Comparison of ENCODE assay signal across 8 cellular contexts in genomic region chr3:131361066-131361463, GRCh38. TPM values are rescaled to one million over a fixed set of nuclear protein-coding genes. Genes with fewer than 3 reads are reported as not detected.
DNase-seq lines count a peak whose midpoint lies in the region; ATAC-seq and TF ChIP-seq lines count a peak whose summit lies in the region.
"Not testable (repeated sequence)": the region's sequence is repeated elsewhere in the genome, so short reads cannot be mapped to it uniquely, and the experiment has no call there.

No MANE protein-coding gene starts in this region.

- peaks cover 30% of the 10 kb centered on the region for H3K27me3 Mint-ChIP-seq in activated CD4-positive, alpha-beta memory T cell treated with anti-CD3 and anti-CD28 coated beads, Interleukin-2, amount 10 ng/mL, durations not matched to agents 7 days and 5 days

- not testable (repeated sequence) for H3K36me3 Mint-ChIP-seq in activated CD4-positive, alpha-beta memory T cell treated with anti-CD3 and anti-CD28 coated beads, Interleukin-2, amount 10 ng/mL, durations not matched to agents 7 days and 5 days (ENCODE audit: low read depth)

- H3K4me1 ChIP-seq in colonic mucosa: not testable (repeated sequence)
- H3K4me1 ChIP-seq in right atrium auricular region: peaks cover 0 to 13% of the 10 kb centered on the region in 2 donors
- peaks cover 21% of the 10 kb centered on the region for H3K4me1 ChIP-seq in mononuclear cell (ENCODE audit: insufficient read depth, low read length)
- peaks cover 5 to 15% (median 11%) of the 10 kb centered on the region in 4 donors for H3K4me1 ChIP-seq in upper lobe of left lung

- not testable (repeated sequence) for H3K36me3 ChIP-seq in colonic mucosa, right atrium auricular region, upper lobe of left lung

- not testable (repeated sequence) for H3K9me3 ChIP-seq in colonic mucosa; right atrium auricular region; mononuclear cell (ENCODE audit: low read depth, low read length); upper lobe of left lung

- not testable (repeated sequence) for H3K9me3 Mint-ChIP-seq in activated CD4-positive, alpha-beta memory T cell treated with anti-CD3 and anti-CD28 coated beads, Interleukin-2, amount 10 ng/mL, durations not matched to agents 7 days and 5 days

- H3K4me1 Mint-ChIP-seq in activated CD4-positive, alpha-beta memory T cell treated with anti-CD3 and anti-CD28 coated beads, Interleukin-2, amount 10 ng/mL, durations not matched to agents 7 days and 5 days: peaks cover 16% of the 10 kb centered on the region

- peak overlapping the region; percentile 16 for H3K27ac Mint-ChIP-seq in activated CD4-positive, alpha-beta memory T cell treated with anti-CD3 and anti-CD28 coated beads, Interleukin-2, amount 10 ng/mL, durations not matched to agents 7 days and 5 days

- peak overlapping the region; percentile 70 for H3K27ac ChIP-seq in colonic mucosa
- peak overlapping the region; percentile 77 to 79 for H3K27ac ChIP-seq in right atrium auricular region
- peak overlapping the region; percentile 80 to 93 (median 86) for H3K27ac ChIP-seq in upper lobe of left lung

- ATAC-seq in GM19397 (IDR thresholded peaks at IDR 0.05; ENCODE audit: unreplicated experiment) (peak; percentile 3), sciatic nerve (peak; percentile 44), upper lobe of left lung (ENCODE audit: low FRiP score in 2 of 2) (peak in 1 of 2 donors; percentile 45)

- CTCF ChIA-PET in activated CD4-positive, alpha-beta memory T cell treated with anti-CD3 and anti-CD28 coated beads, Interleukin-2, amount 10 ng/mL, durations not matched to agents 7 days and 5 days (lab: Charles Lee): not testable (repeated sequence)

- H3K27me3 ChIP-seq in colonic mucosa, right atrium auricular region, upper lobe of left lung: not testable (repeated sequence)
- peaks cover 21% of the 10 kb centered on the region for H3K27me3 ChIP-seq in mononuclear cell (ENCODE audit: insufficient read depth, low read length)

- H3K4me3 Mint-ChIP-seq in activated CD4-positive, alpha-beta memory T cell treated with anti-CD3 and anti-CD28 coated beads, Interleukin-2, amount 10 ng/mL, durations not matched to agents 7 days and 5 days: peak overlapping the region; percentile 57

- not testable (repeated sequence) for TF ChIP-seq POLR2A in upper lobe of left lung (IDR thresholded peaks at IDR 0.05)

- H3K9ac ChIP-seq in colonic mucosa (ENCODE audit: low read depth in 2 of 2, low read length in 2 of 2): peak overlapping the region in 1 of 2 donors; percentile 35

- DNase-seq in OCI-M1 (lab: John Stamatoyannopoulos, UW) (peak; percentile 79), sciatic nerve (ENCODE audit: low spot score) (peak; percentile 55), upper lobe of left lung (peak in 1 of 2 donors; percentile 28)
- DNase-seq in activated CD4-positive, alpha-beta memory T cell treated with anti-CD3 and anti-CD28 coated beads, Interleukin-2, amount 10 ng/mL, durations not matched to agents 7 days and 5 days: peak; percentile 26
- not testable (repeated sequence) for DNase-seq in colonic mucosa; right atrium auricular region (ENCODE audit: low spot score)

- H3K4me3 ChIP-seq in colonic mucosa (peak overlapping the region; percentile 50), right atrium auricular region (peak overlapping the region; percentile 40 to 55), mononuclear cell (ENCODE audit: low read length) (peak overlapping the region; percentile 43), upper lobe of left lung (peak overlapping the region in 3 of 4 donors; percentile 48 to 65 (median 62))

- not testable (repeated sequence) for TF ChIP-seq CTCF in colonic mucosa (IDR thresholded peaks at IDR 0.05); right atrium auricular region (IDR thresholded peaks at IDR 0.05); upper lobe of left lung (IDR thresholded peaks at IDR 0.05)

- POLR2A ChIA-PET in activated CD4-positive, alpha-beta memory T cell treated with anti-CD3 and anti-CD28 coated beads, Interleukin-2, amount 10 ng/mL, durations not matched to agents 7 days and 5 days (lab: Charles Lee): interaction anchor here (1.1 kb wide), 1 partner anchor 334 kb away, joined by 3 read pairs; the partner anchor contains the start of genes ASTE1 and NEK11

- not testable (repeated sequence) for TF ChIP-seq EP300 in upper lobe of left lung (IDR thresholded peaks at IDR 0.05)

- intact Hi-C loops in colonic mucosa (cut with DNase I): loop anchor here (10.0 kb wide), 1 partner anchor 336 kb away; the partner anchor contains the start of genes ASTE1 and NEK11
- intact Hi-C loops in sciatic nerve (cut with DNase I): not testable (repeated sequence)

- 62 to 68% methylated on average over 7 of the region's 7 CpGs for WGBS in upper lobe of left lung, 2 donors

RNA-seq across cellular contexts. Expression of gene NUDT16, which starts 20.5 kb away (rescaled TPM):
- 10 to 100 TPM; 12.3 to 12.4 TPM for total RNA-seq in activated CD4-positive, alpha-beta memory T cell treated with anti-CD3 and anti-CD28 coated beads, Interleukin-2, amount 10 ng/mL, durations not matched to agents 7 days and 5 days
- total RNA-seq in colonic mucosa (10 to 100 TPM; 37.7 to 39.4 TPM), right atrium auricular region (10 to 100 TPM; 18.4 to 23.1 TPM), mononuclear cell (3.9 TPM), sciatic nerve (26.2 TPM), upper lobe of left lung (10 to 100 TPM; 35.0 to 70.8 (median 63.4) TPM)
